Comparison of ENCODE assay signal across 8 cellular contexts in the genomic region with DNA sequence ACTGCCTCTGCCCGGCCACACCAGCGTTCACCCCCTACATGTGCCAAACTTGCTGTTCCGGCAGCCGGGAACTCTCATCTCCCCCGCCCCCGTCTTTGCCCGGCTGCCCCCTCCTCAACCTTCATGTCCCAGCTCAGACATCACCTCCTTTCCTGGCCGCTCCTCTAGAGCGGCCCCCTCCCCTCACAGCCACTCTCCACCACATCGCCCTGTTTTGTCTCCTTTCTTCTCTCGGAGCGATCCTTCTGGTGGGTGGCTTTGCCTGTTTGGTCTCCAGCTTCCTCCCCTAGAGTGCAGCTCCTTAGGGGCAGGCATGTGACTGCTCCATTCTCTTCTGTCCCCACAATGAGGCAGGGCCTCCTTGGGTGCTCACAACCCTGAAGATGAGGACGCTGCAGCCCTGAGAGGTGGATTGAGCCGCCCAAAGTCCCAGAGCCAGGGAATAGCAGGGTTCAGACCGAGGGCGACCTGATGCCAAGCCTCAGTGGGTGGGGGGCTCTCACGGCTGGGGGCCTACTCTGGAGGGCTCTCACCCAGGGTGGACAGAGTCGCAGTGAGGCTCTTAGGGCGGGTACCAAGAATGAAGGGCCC. TPM values are rescaled to one million over a fixed set of nuclear protein-coding genes. Genes with fewer than 3 reads are reported as not detected.
A peak's percentile ranks its signal among the peaks of the same experiment; 100 is the strongest.
DNase-seq lines count a peak whose midpoint lies in the region; ATAC-seq and TF ChIP-seq lines count a peak whose summit lies in the region.

No MANE protein-coding gene starts in this region.

- H3K18ac ChIP-seq in mesendoderm (ENCODE audit: low read length): peak overlapping the region; percentile 3

- peak overlapping the region in 8 of 10 donors; percentile 18 to 41 (median 36) for H3K4me3 ChIP-seq in heart right ventricle
- peak overlapping the region; percentile 8 for H3K4me3 ChIP-seq in astrocyte of the cerebellum (ENCODE audit: low read depth, low read length)
- H3K4me3 ChIP-seq in mesendoderm (ENCODE audit: low read length): no peak overlapping the region
- peak overlapping the region; percentile 20 to 40 for H3K4me3 ChIP-seq in uterus

- no peak overlapping the region for H2BK15ac ChIP-seq in mesendoderm (replicated peaks; ENCODE audit: low read depth)

- no peak overlapping the region for H2AK5ac ChIP-seq in mesendoderm (ENCODE audit: low read length)

- H3K27ac ChIP-seq in heart right ventricle: peak overlapping the region; percentile 47 to 90 (median 84)
- no peak overlapping the region for H3K27ac ChIP-seq in mesendoderm (ENCODE audit: low read depth, low read length)
- H3K27ac ChIP-seq in uterus: peak overlapping the region; percentile 88 to 91

- ATAC-seq in heart right ventricle (no peak), HG02642 (IDR thresholded peaks at IDR 0.05; ENCODE audit: poor library complexity, unreplicated experiment) (no peak)

- TF ChIP-seq POLR2A in uterus (IDR thresholded peaks at IDR 0.05): no peak

- in situ Hi-C loops in astrocyte of the cerebellum (cut with HindIII; ENCODE audit: low sequenced_read_pairs): loop anchor here (10.0 kb wide), 1 partner anchor 90 kb away; no protein-coding TSS in a partner anchor

- H3K4me1 ChIP-seq in heart right ventricle (peaks cover 42 to 97% (median 85%) of the 10 kb centered on the region in 9 donors), mesendoderm (ENCODE audit: control insufficient read depth, low read depth, low read length) (peaks cover 15% of the 10 kb centered on the region), uterus (peaks cover 40 to 50% of the 10 kb centered on the region in 2 donors)

- no peak overlapping the region for H3K4ac ChIP-seq in mesendoderm (ENCODE audit: low read depth, low read length)

- H4K8ac ChIP-seq in mesendoderm (ENCODE audit: low read depth, low read length): no peak overlapping the region

- no peaks in the 10 kb centered on the region for H3K36me3 ChIP-seq in heart right ventricle
- H3K36me3 ChIP-seq in mesendoderm (ENCODE audit: control insufficient read depth, insufficient read depth, low read length): no peaks in the 10 kb centered on the region
- H3K36me3 ChIP-seq in uterus: no peaks in the 10 kb centered on the region

- H4K5ac ChIP-seq in mesendoderm (ENCODE audit: low read length): no peak overlapping the region

- H2BK120ac ChIP-seq in mesendoderm (ENCODE audit: low read depth, low read length): no peak overlapping the region

- H3K9me3 ChIP-seq in heart right ventricle: no peaks in the 10 kb centered on the region
- no peaks in the 10 kb centered on the region for H3K9me3 ChIP-seq in uterus

- peak overlapping the region; percentile 59 for H3K4me2 ChIP-seq in mesendoderm (ENCODE audit: low read length)

- H3K79me2 ChIP-seq in mesendoderm (ENCODE audit: control insufficient read depth, insufficient read depth, low read length): peaks cover 5% of the 10 kb centered on the region

- intact Hi-C loops in heart right ventricle (cut with DNase I) (loop anchor here in 4 of 10 donors (2.0 to 5.0 kb wide), 2 partner anchors 43 to 80 kb away; a partner anchor contains a TSS), cardiac septum (cut with DNase I) (no loop called here), uterus (cut with DNase I; ENCODE audit: low total_unique reads) (no loop called here)

- no peak overlapping the region for H3K23ac ChIP-seq in mesendoderm (ENCODE audit: low read length)

- 59 to 62% methylated on average over 19 of the region's 19 CpGs for WGBS in heart right ventricle, 2 donors
- WGBS in mesendoderm (ENCODE audit: extremely low coverage, insufficient coverage, low lambda C conversion rate): no CpG with 5 or more reads among the region's 19 CpGs

- H3K79me1 ChIP-seq in mesendoderm (ENCODE audit: low read length): peaks cover 16% of the 10 kb centered on the region

- peak overlapping the region; percentile 60 for H3K9ac ChIP-seq in mesendoderm (ENCODE audit: low read length)

- TF ChIP-seq CTCF in heart right ventricle (IDR thresholded peaks at IDR 0.05): peak in 3 of 9 donors; percentile 14 to 35 (median 17)
- no peak for TF ChIP-seq CTCF in astrocyte of the cerebellum (IDR thresholded peaks at IDR 0.05; ENCODE audit: low read depth, low read length, missing control alignments)
- no peak for TF ChIP-seq CTCF in uterus (IDR thresholded peaks at IDR 0.05)

- H2BK5ac ChIP-seq in mesendoderm (ENCODE audit: low read length): no peak overlapping the region

- peak overlapping the region; percentile 81 for H3K56ac ChIP-seq in mesendoderm (ENCODE audit: low read length)

- DNase-seq in heart right ventricle (no peak), cardiac septum (ENCODE audit: low spot score) (no peak), astrocyte of the cerebellum (ENCODE audit: low read depth) (no peak), mesendoderm (no peak), uterus (no peak), HuH-7.5 (ENCODE audit: low spot score) (no peak), NCI-H187 (lab: John Stamatoyannopoulos, UW) (no peak)

- H3K27me3 ChIP-seq in heart right ventricle (no peaks in the 10 kb centered on the region), mesendoderm (ENCODE audit: insufficient read depth, low read length, poor library complexity) (no peaks in the 10 kb centered on the region), uterus (no peaks in the 10 kb centered on the region)

RNA-seq across cellular contexts. Expression of a gene that starts 44.9 kb away (rescaled TPM):
- 10 to 100 TPM; 30.6 to 81.8 (median 53.1) TPM for total RNA-seq in heart right ventricle
- 10 to 100 TPM; 41.4 to 44.7 TPM for polyA plus RNA-seq in heart right ventricle
- total RNA-seq in cardiac septum: 55.8 TPM
- 19.2 TPM for polyA plus RNA-seq in mesendoderm (2013, experiment 1 of 2)
- polyA plus RNA-seq in mesendoderm (2013, experiment 2 of 2): 19.4 TPM
- total RNA-seq in uterus: 100 to 1,000 TPM in 1 of 4 donors, 10 to 100 TPM in 3; 45.6 to 175 (median 59.1) TPM
